In genomic region chr10:43077421-43078171, GRCh38 we compare ENCODE assay signal across 2 cellular contexts.
TF ChIP-seq lines count a peak whose summit lies in the region.

No MANE protein-coding gene starts in this region.

TF ChIP-seq in HCT116, 20 proteins besides CTCF, POLR2A, EP300 and RAD21 (continued from another document):
- TF ChIP-seq, protein P1, sequence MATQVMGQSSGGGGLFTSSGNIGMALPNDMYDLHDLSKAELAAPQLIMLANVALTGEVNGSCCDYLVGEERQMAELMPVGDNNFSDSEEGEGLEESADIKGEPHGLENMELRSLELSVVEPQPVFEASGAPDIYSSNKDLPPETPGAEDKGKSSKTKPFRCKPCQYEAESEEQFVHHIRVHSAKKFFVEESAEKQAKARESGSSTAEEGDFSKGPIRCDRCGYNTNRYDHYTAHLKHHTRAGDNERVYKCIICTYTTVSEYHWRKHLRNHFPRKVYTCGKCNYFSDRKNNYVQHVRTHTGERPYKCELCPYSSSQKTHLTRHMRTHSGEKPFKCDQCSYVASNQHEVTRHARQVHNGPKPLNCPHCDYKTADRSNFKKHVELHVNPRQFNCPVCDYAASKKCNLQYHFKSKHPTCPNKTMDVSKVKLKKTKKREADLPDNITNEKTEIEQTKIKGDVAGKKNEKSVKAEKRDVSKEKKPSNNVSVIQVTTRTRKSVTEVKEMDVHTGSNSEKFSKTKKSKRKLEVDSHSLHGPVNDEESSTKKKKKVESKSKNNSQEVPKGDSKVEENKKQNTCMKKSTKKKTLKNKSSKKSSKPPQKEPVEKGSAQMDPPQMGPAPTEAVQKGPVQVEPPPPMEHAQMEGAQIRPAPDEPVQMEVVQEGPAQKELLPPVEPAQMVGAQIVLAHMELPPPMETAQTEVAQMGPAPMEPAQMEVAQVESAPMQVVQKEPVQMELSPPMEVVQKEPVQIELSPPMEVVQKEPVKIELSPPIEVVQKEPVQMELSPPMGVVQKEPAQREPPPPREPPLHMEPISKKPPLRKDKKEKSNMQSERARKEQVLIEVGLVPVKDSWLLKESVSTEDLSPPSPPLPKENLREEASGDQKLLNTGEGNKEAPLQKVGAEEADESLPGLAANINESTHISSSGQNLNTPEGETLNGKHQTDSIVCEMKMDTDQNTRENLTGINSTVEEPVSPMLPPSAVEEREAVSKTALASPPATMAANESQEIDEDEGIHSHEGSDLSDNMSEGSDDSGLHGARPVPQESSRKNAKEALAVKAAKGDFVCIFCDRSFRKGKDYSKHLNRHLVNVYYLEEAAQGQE (IDR thresholded peaks at IDR 0.05; ENCODE audit: low read depth), result no peak
- TF ChIP-seq MAX (IDR thresholded peaks at IDR 0.05) (no peak), ATF3 (IDR thresholded peaks at IDR 0.05) (no peak), SRF (IDR thresholded peaks at IDR 0.05; ENCODE audit: low read depth) (no peak), CEBPB (IDR thresholded peaks at IDR 0.05; ENCODE audit: low read depth) (no peak), JUND (IDR thresholded peaks at IDR 0.05) (no peak), ZBTB33 (IDR thresholded peaks at IDR 0.05; ENCODE audit: extremely low read depth, insufficient replicate concordance, low read length) (no peak), EZH2 (IDR thresholded peaks at IDR 0.05) (no peak), CBX3 (IDR thresholded peaks at IDR 0.05; ENCODE audit: low read depth) (no peak), ZNF274 (IDR thresholded peaks at IDR 0.05; ENCODE audit: low read depth, low read length) (no peak), EZH2phosphoT487 (IDR thresholded peaks at IDR 0.05; ENCODE audit: borderline replicate concordance) (no peak), SIN3A (IDR thresholded peaks at IDR 0.05; ENCODE audit: low read depth) (no peak)

TF ChIP-seq in H1, 55 proteins besides CTCF, POLR2A, EP300 and RAD21:
- TF ChIP-seq, protein P2, sequence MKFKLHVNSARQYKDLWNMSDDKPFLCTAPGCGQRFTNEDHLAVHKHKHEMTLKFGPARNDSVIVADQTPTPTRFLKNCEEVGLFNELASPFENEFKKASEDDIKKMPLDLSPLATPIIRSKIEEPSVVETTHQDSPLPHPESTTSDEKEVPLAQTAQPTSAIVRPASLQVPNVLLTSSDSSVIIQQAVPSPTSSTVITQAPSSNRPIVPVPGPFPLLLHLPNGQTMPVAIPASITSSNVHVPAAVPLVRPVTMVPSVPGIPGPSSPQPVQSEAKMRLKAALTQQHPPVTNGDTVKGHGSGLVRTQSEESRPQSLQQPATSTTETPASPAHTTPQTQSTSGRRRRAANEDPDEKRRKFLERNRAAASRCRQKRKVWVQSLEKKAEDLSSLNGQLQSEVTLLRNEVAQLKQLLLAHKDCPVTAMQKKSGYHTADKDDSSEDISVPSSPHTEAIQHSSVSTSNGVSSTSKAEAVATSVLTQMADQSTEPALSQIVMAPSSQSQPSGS (IDR thresholded peaks at IDR 0.05; ENCODE audit: low read length), result no peak
- TF ChIP-seq HDAC6 (IDR thresholded peaks at IDR 0.05; ENCODE audit: low read depth, low read length) (no peak), POLR2AphosphoS5 (IDR thresholded peaks at IDR 0.05; ENCODE audit: low read depth, low read length) (no peak), EZH2 (IDR thresholded peaks at IDR 0.05; ENCODE audit: low read depth, low read length, severe bottlenecking) (peak; percentile 65), JUN (IDR thresholded peaks at IDR 0.05; ENCODE audit: low read depth, low read length) (no peak), CBX8 (IDR thresholded peaks at IDR 0.05; ENCODE audit: borderline replicate concordance, low read depth, low read length) (no peak), ZNF274 (IDR thresholded peaks at IDR 0.05; ENCODE audit: borderline replicate concordance, extremely low read depth, low read length) (no peak), POU5F1 (IDR thresholded peaks at IDR 0.05; ENCODE audit: low read depth, low read length) (no peak), MAX (IDR thresholded peaks at IDR 0.05) (0 out of 2 replicates have a peak, but pooled peaks have one; percentile 12), SP1 (IDR thresholded peaks at IDR 0.05; ENCODE audit: low read depth, low read length) (no peak), RXRA (IDR thresholded peaks at IDR 0.05; ENCODE audit: insufficient read depth, low read depth, low read length) (no peak), TCF12 (IDR thresholded peaks at IDR 0.05; ENCODE audit: low read depth, low read length) (no peak), CREB1 (IDR thresholded peaks at IDR 0.05) (no peak), TEAD4 (IDR thresholded peaks at IDR 0.05; ENCODE audit: low read depth, low read length) (no peak), SIRT6 (IDR thresholded peaks at IDR 0.05; ENCODE audit: low read length) (no peak), ATF3 (IDR thresholded peaks at IDR 0.05; ENCODE audit: insufficient read depth, low read depth, low read length) (no peak), PHF8 (conservative IDR thresholded peaks at IDR 0.05; ENCODE audit: low read depth, low read length) (no peak), NANOG (IDR thresholded peaks at IDR 0.05; ENCODE audit: insufficient read depth, low read depth, low read length, poor library complexity, severe bottlenecking) (no peak), SRF (IDR thresholded peaks at IDR 0.05; ENCODE audit: low read depth, low read length) (no peak), CTBP2 (IDR thresholded peaks at IDR 0.05; ENCODE audit: borderline replicate concordance, insufficient read depth, insufficient read length, low read length) (no peak), GABPA (IDR thresholded peaks at IDR 0.05; ENCODE audit: borderline replicate concordance, insufficient read depth, low read length) (no peak), SUZ12 (IDR thresholded peaks at IDR 0.05; ENCODE audit: low read length) (peak; percentile 81)
- TF ChIP-seq, protein P3, sequence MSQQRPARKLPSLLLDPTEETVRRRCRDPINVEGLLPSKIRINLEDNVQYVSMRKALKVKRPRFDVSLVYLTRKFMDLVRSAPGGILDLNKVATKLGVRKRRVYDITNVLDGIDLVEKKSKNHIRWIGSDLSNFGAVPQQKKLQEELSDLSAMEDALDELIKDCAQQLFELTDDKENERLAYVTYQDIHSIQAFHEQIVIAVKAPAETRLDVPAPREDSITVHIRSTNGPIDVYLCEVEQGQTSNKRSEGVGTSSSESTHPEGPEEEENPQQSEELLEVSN (IDR thresholded peaks at IDR 0.05), result peak; percentile 62
